In the genomic region with DNA sequence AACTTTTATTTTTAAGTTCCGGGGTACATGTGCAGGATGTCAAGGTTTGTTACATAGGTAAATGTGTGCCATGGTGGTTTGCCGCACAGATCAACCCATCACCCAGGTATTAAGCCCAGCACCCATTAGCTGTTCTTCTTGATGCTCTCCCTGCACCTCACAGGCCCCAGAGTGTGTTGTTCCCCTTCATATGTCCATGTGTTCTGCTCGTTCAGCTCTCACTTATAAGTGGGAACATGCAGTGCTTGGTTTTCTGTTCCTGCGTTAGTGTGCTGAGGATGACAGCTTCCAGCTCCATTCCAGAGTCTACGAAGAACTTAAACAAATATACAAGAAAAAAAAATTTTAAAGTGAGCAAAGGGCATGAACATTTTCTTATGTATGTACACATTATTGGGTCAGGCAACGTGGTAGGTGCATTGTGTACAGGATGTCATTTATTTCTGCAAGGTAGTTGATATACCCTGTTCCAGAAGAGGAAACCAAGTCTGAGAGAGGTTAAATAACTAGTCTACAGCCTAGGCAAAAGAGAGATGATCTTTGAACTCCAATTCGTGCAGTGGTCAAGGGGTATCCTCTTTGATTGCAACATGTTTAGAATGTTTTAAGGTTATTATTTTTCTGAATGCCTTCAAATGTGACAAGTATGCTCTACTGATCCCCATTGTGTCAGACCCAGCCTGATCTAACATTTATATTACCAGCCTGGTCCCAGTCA, we compare ENCODE assay signal across 33 cellular contexts.
"Had no signal": no experiment of that assay in that cellular context is flagged by ENCODE, and none has a peak within 500 bp of the region (broad histone marks: within the 10 kb centered on the region; RNA-seq: fewer than 3 reads in every experiment).

No MANE protein-coding gene starts in this region.

- H3K27me3 Mint-ChIP-seq: activated CD4-positive, alpha-beta T cell treated with anti-CD3 and anti-CD28 coated beads, Interleukin-2, amount 10 ng/mL, durations not matched to agents 7 days and 5 days; activated naive CD4-positive, alpha-beta T cell treated with anti-CD3 and anti-CD28 coated beads, Interleukin-2, amount 50 U/mL, for 24 hours had no signal

- FAIRE-seq: RCC 7860 had no signal

- H3K9me3 ChIP-seq: ascending aorta, SJCRH30 had no signal

- H3K4me3 ChIP-seq: ascending aorta, cardiac muscle cell, PC-9, SJCRH30, SK-N-MC had no signal

- H3K9me3 Mint-ChIP-seq: activated CD4-positive, alpha-beta T cell treated with anti-CD3 and anti-CD28 coated beads, Interleukin-2, amount 10 ng/mL, durations not matched to agents 7 days and 5 days; activated naive CD4-positive, alpha-beta T cell treated with anti-CD3 and anti-CD28 coated beads, Interleukin-2, amount 50 U/mL, for 24 hours; activated naive CD8-positive, alpha-beta T cell treated with anti-CD3 and anti-CD28 coated beads, Interleukin-2, amount 10 ng/mL, durations not matched to agents 7 days and 5 days; activated T-cell treated with anti-CD3 and anti-CD28 coated beads, Interleukin-2, amount 50 U/mL, for 24 hours; activated T-helper 2 cell treated with anti-CD3 and anti-CD28 coated beads, Interferon-gamma antibody, Interleukin-2, Interleukin-4, amounts not matched to agents 10 μg/mL and 5 μg/mL and 100 μg/mL, durations not matched to agents 14 hours and 24 hours and 36 hours; WTC11 had no signal

- H3K4me3 Mint-ChIP-seq: activated CD4-positive, alpha-beta T cell treated with anti-CD3 and anti-CD28 coated beads for 36 hours; activated CD4-positive, alpha-beta T cell treated with anti-CD3 and anti-CD28 coated beads, Interleukin-2, amount 10 ng/mL, durations not matched to agents 7 days and 5 days; activated CD8-positive, alpha-beta T cell treated with anti-CD3 and anti-CD28 coated beads, Interleukin-2, amount 10 ng/mL, durations not matched to agents 7 days and 5 days; activated naive CD4-positive, alpha-beta T cell treated with anti-CD3 and anti-CD28 coated beads, Interleukin-2, amount 50 U/mL, for 24 hours; activated naive CD8-positive, alpha-beta T cell treated with anti-CD3 and anti-CD28 coated beads, Interleukin-2, amount 10 ng/mL, durations not matched to agents 7 days and 5 days; activated T-cell treated with anti-CD3 and anti-CD28 coated beads, Interleukin-2, amount 50 U/mL, for 24 hours; WTC11 had no signal

- H3K27me3 ChIP-seq: ascending aorta, cardiac muscle cell, SJCRH30 had no signal

- H3K36me3 ChIP-seq: ascending aorta, cardiac muscle cell, SJCRH30 had no signal

- H3K27ac ChIP-seq: ascending aorta, cardiac muscle cell, PC-9, RWPE1, SJCRH30, SK-N-MC had no signal

- H3K27ac Mint-ChIP-seq: activated CD4-positive, alpha-beta T cell treated with anti-CD3 and anti-CD28 coated beads for 36 hours; activated CD4-positive, alpha-beta T cell treated with anti-CD3 and anti-CD28 coated beads, Interleukin-2, amount 10 ng/mL, durations not matched to agents 7 days and 5 days; activated CD8-positive, alpha-beta T cell treated with anti-CD3 and anti-CD28 coated beads, Interleukin-2, amount 10 ng/mL, durations not matched to agents 7 days and 5 days; activated naive CD4-positive, alpha-beta T cell treated with anti-CD3 and anti-CD28 coated beads, Interleukin-2, amount 50 U/mL, for 24 hours; activated naive CD8-positive, alpha-beta T cell treated with anti-CD3 and anti-CD28 coated beads, Interleukin-2, amount 10 ng/mL, durations not matched to agents 7 days and 5 days; activated T-cell treated with anti-CD3 and anti-CD28 coated beads, Interleukin-2, amount 50 U/mL, for 24 hours; activated T-helper 2 cell treated with anti-CD3 and anti-CD28 coated beads, Interferon-gamma antibody, Interleukin-2, Interleukin-4, amounts not matched to agents 10 μg/mL and 5 μg/mL and 100 μg/mL, durations not matched to agents 14 hours and 24 hours and 36 hours; WTC11 had no signal

- ATAC-seq: activated CD4-positive, alpha-beta T cell treated with anti-CD3 and anti-CD28 coated beads for 36 hours; activated CD4-positive, CD25-positive, alpha-beta regulatory T cell treated with anti-CD3 and anti-CD28 coated beads, Interleukin-2, amount 50 U/mL, for 24 hours; activated CD8-positive, alpha-beta T cell treated with anti-CD3 and anti-CD28 coated beads, Interleukin-2, amount 10 ng/mL, durations not matched to agents 7 days and 5 days; WTC11 had no signal

- H3K36me3 Mint-ChIP-seq: activated naive CD4-positive, alpha-beta T cell treated with anti-CD3 and anti-CD28 coated beads, Interleukin-2, amount 50 U/mL, for 24 hours; activated naive CD8-positive, alpha-beta T cell treated with anti-CD3 and anti-CD28 coated beads, Interleukin-2, amount 10 ng/mL, durations not matched to agents 7 days and 5 days; WTC11 had no signal

- H2AFZ ChIP-seq: PC-9 had no signal

- DNase-seq: activated CD4-positive, alpha-beta T cell treated with anti-CD3 and anti-CD28 coated beads for 36 hours; activated CD4-positive, alpha-beta T cell treated with anti-CD3 and anti-CD28 coated beads, Interleukin-2, amount 10 ng/mL, durations not matched to agents 7 days and 5 days; activated CD4-positive, alpha-beta T cell treated with anti-CD3 and anti-CD28 coated beads, Interleukin-2, amount 50 U/mL, for 48 hours; activated CD8-positive, alpha-beta T cell treated with anti-CD3 and anti-CD28 coated beads, Interleukin-2, amount 10 ng/mL, durations not matched to agents 7 days and 5 days; activated gamma-delta T cell; activated naive CD4-positive, alpha-beta T cell treated with Interleukin-2 at 50 U/mL for 16 hours; activated naive CD8-positive, alpha-beta T cell treated with anti-CD3 and anti-CD28 coated beads, Interleukin-2, amount 10 ng/mL, durations not matched to agents 7 days and 5 days; activated T-cell treated with anti-CD3 and anti-CD28 coated beads, Interleukin-2, amount 50 U/mL, for 24 hours; amygdala; NCI-H1092 treated with DMSO at 0.1 percent for 48 hours; NCI-H1417; NCI-H146; NCI-H187; NCI-H2029 treated with DMSO at 0.1 percent for 48 hours; NCI-H2107; NCI-H2171; NCI-H510A; NCI-H526; NCI-H748 treated with DMSO at 0.1 percent for 48 hours; NK-92 treated with Interleukin-12 subunit alpha and Interleukin-12 subunit beta, amount 100 ng/mL, for 24 hours; PC-9; SHP77; SJCRH30; T1000 had no signal

- H3K4me1 ChIP-seq: ascending aorta, SJCRH30 had no signal

- H3K4me2 ChIP-seq: PC-9 had no signal
